ENCODE assay signal across 8 cellular contexts in genomic region chr19:58400916-58401824, GRCh38. TPM values are rescaled to one million over a fixed set of nuclear protein-coding genes. Genes with fewer than 3 reads are reported as not detected.
DNase-seq lines count a peak whose midpoint lies in the region; ATAC-seq and TF ChIP-seq lines count a peak whose summit lies in the region.

No MANE protein-coding gene starts in this region.

- WGBS in mammary epithelial cell (ENCODE audit: low coverage, missing lambda C conversion rate): 7% methylated on average over 41 of the region's 79 CpGs

- peak; percentile 98 for ATAC-seq in GM18868 (IDR thresholded peaks at IDR 0.05; ENCODE audit: unreplicated experiment)
- ATAC-seq in HG03103 (IDR thresholded peaks at IDR 0.05; ENCODE audit: low read depth, unreplicated experiment): peak; percentile 98

- CTCF ChIA-PET in AG04450 (lab: Charles Lee): no interaction called here
- CTCF ChIA-PET in mammary epithelial cell (lab: Charles Lee; ENCODE audit: low non-redundant PET): interaction anchor here (0.5 kb wide), 1 partner anchor 58 kb away, joined by 3 read pairs; no protein-coding TSS in a partner anchor

- H3K36me3 ChIP-seq in mammary epithelial cell (ENCODE audit: insufficient read depth, low read length): no peaks in the 10 kb centered on the region

- dilution Hi-C loops in mammary epithelial cell (cut with HindIII; ENCODE audit: low sequenced_read_pairs): no loop called here

- TF ChIP-seq CTCF in AG04450 (IDR thresholded peaks at IDR 0.05; ENCODE audit: low read depth, low read length): no peak
- peak; percentile 9; the same call in 1 of the 2 replicates for TF ChIP-seq CTCF in VCaP (conservative IDR thresholded peaks at IDR 0.05)
- peak in 1 of 2 donors; percentile 7 for TF ChIP-seq CTCF in mammary epithelial cell (conservative IDR thresholded peaks at IDR 0.05 in 1 of 2, IDR thresholded peaks at IDR 0.05 in 1 of 2; ENCODE audit: extremely low read depth in 1 of 2, insufficient read depth in 1 of 2, low read depth in 1 of 2, low read length in 2 of 2)

- H3K79me2 ChIP-seq in mammary epithelial cell (ENCODE audit: insufficient read depth, low read length): peaks cover 11% of the 10 kb centered on the region

- H3K27me3 ChIP-seq in AG04450 (ENCODE audit: control insufficient read depth, insufficient read depth, low read length): no peaks in the 10 kb centered on the region
- no peaks in the 10 kb centered on the region for H3K27me3 ChIP-seq in mammary epithelial cell (ENCODE audit: insufficient read depth, low read length)

- in situ Hi-C loops in mammary epithelial cell (cut with MboI; ENCODE audit: low sequenced_read_pairs in 2 of 2): no loop called here

- DNase-seq in AG04450 (ENCODE audit: low read depth, low spot score) (peak; percentile 99), NCI-H2196 (lab: John Stamatoyannopoulos, UW; ENCODE audit: unreplicated experiment) (peak; percentile 99), mammary epithelial cell (peak; percentile 100), iPS-NIHi11 (ENCODE audit: low spot score) (peak; percentile 97)

- H3K4me3 ChIP-seq in AG04450 (ENCODE audit: low read depth, low read length) (peak overlapping the region; percentile 79), mammary epithelial cell (replicated peaks in 1 of 3; ENCODE audit: insufficient read depth in 1 of 3, low read depth in 2 of 3, low read length in 3 of 3) (peak overlapping the region; percentile 61 to 95 (median 65)), skin epidermis (peak overlapping the region; percentile 42 to 60 (median 50))

- H3K9me3 ChIP-seq in AG04450 (ENCODE audit: control insufficient read depth, insufficient read depth, low read length): no peaks in the 10 kb centered on the region; the same call in 1 of the 2 replicates
- H3K9me3 ChIP-seq in mammary epithelial cell (replicated peaks; ENCODE audit: insufficient read depth, low read length): no peaks in the 10 kb centered on the region

- H3K9ac ChIP-seq in mammary epithelial cell (ENCODE audit: insufficient read depth, low read length): peak overlapping the region; percentile 76

- POLR2A ChIA-PET in AG04450 (lab: Yijun Ruan, JAX): no interaction called here

- no TSS peak for BruUV-seq in mammary epithelial cell (replicated peaks; lab: Mats Ljungman, UMichigan)

- H3K27ac ChIP-seq in AG04450 (ENCODE audit: low read depth, low read length) (peak overlapping the region; percentile 52), VCaP (peak overlapping the region; percentile 76), mammary epithelial cell (ENCODE audit: insufficient read depth, low read depth, low read length) (peak overlapping the region; percentile 77), skin epidermis (peak overlapping the region in 15 of 21 experiments; percentile 20 to 82 (median 63))

- peaks cover 9% of the 10 kb centered on the region for H3K4me1 ChIP-seq in mammary epithelial cell (ENCODE audit: insufficient read depth, low read length)

- H4K20me1 ChIP-seq in mammary epithelial cell (ENCODE audit: insufficient read depth, low read length): no peaks in the 10 kb centered on the region

- intact Hi-C loops in mammary epithelial cell (cut with micrococcal nuclease): loop anchor here (1.0 kb wide), 1 partner anchor 20 kb away; the partner anchor contains the start of gene ZNF837

- H3K4me2 ChIP-seq in mammary epithelial cell (ENCODE audit: insufficient read depth, low read depth, low read length): peak overlapping the region; percentile 89

- H2AFZ ChIP-seq in mammary epithelial cell (ENCODE audit: low read depth, low read length): peak overlapping the region; percentile 81

RNA-seq across cellular contexts. Expression of gene RNF225, which starts 5.7 kb away (rescaled TPM):
- polyA plus RNA-seq in AG04450 (2011; rRNA removed) (not detected in 2 replicates), mammary epithelial cell (not detected)
- not detected in 2 replicates for polyA minus RNA-seq in AG04450 (2011; rRNA and poly(A)+ RNA removed)
- total RNA-seq in mammary epithelial cell: under 1 TPM; 0.42 to 0.50 TPM
- not detected for polyA minus RNA-seq in mammary epithelial cell

RNA-seq across cellular contexts. Expression of gene ZNF584, which starts 7.3 kb away (rescaled TPM):
- polyA plus RNA-seq in AG04450 (2011; rRNA removed) (11.9 and 14.3 TPM in 2 replicates), mammary epithelial cell (15.4 TPM)
- 13.9 and 15.7 TPM in 2 replicates for polyA minus RNA-seq in AG04450 (2011; rRNA and poly(A)+ RNA removed)
- 10 to 100 TPM; 16.9 to 22.8 TPM for total RNA-seq in mammary epithelial cell
- polyA minus RNA-seq in mammary epithelial cell: 21.3 TPM

RNA-seq across cellular contexts. Expression of gene RPS5, which starts 14.1 kb away (rescaled TPM):
- polyA plus RNA-seq in AG04450 (2011; rRNA removed) (1,927 and 2,646 TPM in 2 replicates), mammary epithelial cell (2,328 TPM)
- polyA minus RNA-seq in AG04450 (2011; rRNA and poly(A)+ RNA removed): 1,056 and 1,413 TPM in 2 replicates
- 1,000 to 10,000 TPM in 1 of 2 donors, 100 to 1,000 TPM in 1; 916 to 1,060 TPM for total RNA-seq in mammary epithelial cell
- polyA minus RNA-seq in mammary epithelial cell: 1,005 TPM

RNA-seq across cellular contexts. Expression of gene ZNF837, which starts 20.3 kb away (rescaled TPM):
- polyA plus RNA-seq in AG04450 (2011; rRNA removed) (0.33 and 0.37 TPM in 2 replicates), mammary epithelial cell (0.66 TPM)
- 0.17 and 0.32 TPM in 2 replicates for polyA minus RNA-seq in AG04450 (2011; rRNA and poly(A)+ RNA removed)
- 1 to 10 TPM; 2.6 to 4.2 TPM for total RNA-seq in mammary epithelial cell
- polyA minus RNA-seq in mammary epithelial cell: not detected

RNA-seq across cellular contexts. Expression of gene ZNF497, which starts 38.6 kb away (rescaled TPM):
- polyA plus RNA-seq in AG04450 (2011; rRNA removed) (0.06 TPM in 2 replicates), mammary epithelial cell (0.35 TPM)
- 0.13 and 0.18 TPM in 2 replicates for polyA minus RNA-seq in AG04450 (2011; rRNA and poly(A)+ RNA removed)
- 1 to 10 TPM in 1 of 2 donors, under 1 TPM in 1; 0.83 to 1.1 TPM for total RNA-seq in mammary epithelial cell
- not detected for polyA minus RNA-seq in mammary epithelial cell

Comparison
In these comparisons a context has a peak if more than half of its experiments do, and no peak if none do; other contexts are left out.
1. Peak in every context shown above with its lines: DNase-seq, ATAC-seq, H3K4me3 ChIP-seq and H3K27ac ChIP-seq.